In the genomic region with DNA sequence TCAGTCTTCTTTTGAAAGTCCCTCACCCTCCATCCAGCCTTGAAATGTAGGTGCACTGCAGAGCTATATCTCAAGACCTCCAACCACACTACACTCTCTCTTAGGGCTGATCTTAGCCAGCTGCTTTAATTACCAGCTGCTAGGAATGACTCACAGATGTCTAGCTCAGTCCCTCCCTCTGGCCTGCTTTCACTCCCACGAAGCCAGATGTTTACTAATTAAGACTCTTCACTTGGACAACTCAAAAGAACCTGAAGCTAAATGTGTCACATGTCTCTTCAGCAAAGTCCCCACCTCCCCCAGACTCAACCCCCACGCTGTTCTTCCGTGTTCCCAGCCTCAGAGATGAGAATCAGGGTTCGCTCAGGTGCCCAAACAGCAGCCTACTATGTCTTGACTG, we compare ENCODE assay signal across 1 cellular context.
TF ChIP-seq lines count a peak whose summit lies in the region.

No MANE protein-coding gene starts in this region.

TF ChIP-seq in HCT116, 20 proteins besides CTCF, POLR2A, EP300 and RAD21 (continued from another document):
- TF ChIP-seq EZH2phosphoT487 (IDR thresholded peaks at IDR 0.05; ENCODE audit: borderline replicate concordance): no peak
- TF ChIP-seq, protein P1, sequence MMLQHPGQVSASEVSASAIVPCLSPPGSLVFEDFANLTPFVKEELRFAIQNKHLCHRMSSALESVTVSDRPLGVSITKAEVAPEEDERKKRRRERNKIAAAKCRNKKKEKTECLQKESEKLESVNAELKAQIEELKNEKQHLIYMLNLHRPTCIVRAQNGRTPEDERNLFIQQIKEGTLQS (IDR thresholded peaks at IDR 0.05): no peak
- no peak for TF ChIP-seq SIN3A (IDR thresholded peaks at IDR 0.05; ENCODE audit: low read depth)
- no peak for TF ChIP-seq EZH2 (IDR thresholded peaks at IDR 0.05)
- no peak for TF ChIP-seq ZFX (IDR thresholded peaks at IDR 0.05)
- TF ChIP-seq CEBPB (IDR thresholded peaks at IDR 0.05; ENCODE audit: low read depth): no peak
- TF ChIP-seq POLR2AphosphoS5 (IDR thresholded peaks at IDR 0.05; ENCODE audit: low read depth, low read length): no peak
- TF ChIP-seq YY1 (IDR thresholded peaks at IDR 0.05; ENCODE audit: extremely low read depth, insufficient replicate concordance, low read depth, low read length): no peak
- TF ChIP-seq, protein P2, sequence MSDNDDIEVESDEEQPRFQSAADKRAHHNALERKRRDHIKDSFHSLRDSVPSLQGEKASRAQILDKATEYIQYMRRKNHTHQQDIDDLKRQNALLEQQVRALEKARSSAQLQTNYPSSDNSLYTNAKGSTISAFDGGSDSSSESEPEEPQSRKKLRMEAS (IDR thresholded peaks at IDR 0.05): no peak
- no peak for TF ChIP-seq FOSL1 (IDR thresholded peaks at IDR 0.05; ENCODE audit: low read depth)
- TF ChIP-seq ELF1 (IDR thresholded peaks at IDR 0.05; ENCODE audit: borderline replicate concordance, low read depth): no peak
